Comparison of ENCODE assay signal across 17 cellular contexts in genomic region chr11:47106839-47107520, GRCh38.
DNase-seq lines count a peak whose midpoint lies in the region; ATAC-seq and TF ChIP-seq lines count a peak whose summit lies in the region.
"Had no signal": no experiment of that assay in that cellular context is flagged by ENCODE, and none has a peak within 500 bp of the region (broad histone marks: within the 10 kb centered on the region; RNA-seq: fewer than 3 reads in every experiment).

No MANE protein-coding gene starts in this region.

- no peak for TF ChIP-seq POLR2A in adrenal gland (IDR thresholded peaks at IDR 0.05)

- H3K27ac ChIP-seq in BLaER1 (no peak overlapping the region), adrenal gland (no peak overlapping the region)
- H3K27ac ChIP-seq: ascending aorta, heart right ventricle, right atrium auricular region, thoracic aorta had no signal

- no peaks in the 10 kb centered on the region for H4K20me1 ChIP-seq in BLaER1

- no peaks in the 10 kb centered on the region for H3K27me3 Mint-ChIP-seq in nephron progenitor cell (ENCODE audit: low read depth, poor library complexity)

- no peak overlapping the region for H3K4me3 ChIP-seq in BLaER1
- no peak overlapping the region for H3K4me3 ChIP-seq in adrenal gland
- H3K4me3 ChIP-seq: ascending aorta, esophagus squamous epithelium, heart right ventricle, Peyer's patch, right atrium auricular region, thoracic aorta had no signal

- H3K36me3 Mint-ChIP-seq in nephron progenitor cell (ENCODE audit: low read depth), result no peaks in the 10 kb centered on the region

- no peak for TF ChIP-seq CTCF in nephron progenitor cell (IDR thresholded peaks at IDR 0.05)
- TF ChIP-seq CTCF in adrenal gland (IDR thresholded peaks at IDR 0.05), result no peak

- DNase-seq in NCI-H1436 (lab: John Stamatoyannopoulos, UW) (peak; percentile 24), cerebellar cortex (ENCODE audit: low spot score) (peak; percentile 26), nephron progenitor cell (no peak), adrenal gland (no peak), KBM-7 (no peak)
- DNase-seq in activated CD4-positive, alpha-beta T cell treated with anti-CD3 and anti-CD28 coated beads for 1 hour, result no peak
- DNase-seq: esophagus squamous epithelium; heart right ventricle; left cardiac atrium; Peyer's patch; stimulated activated CD4-positive, alpha-beta T cell treated with anti-CD3 and anti-CD28 coated beads, Interleukin-1b, Interleukin-23, amount 100 ng/mL, for 48 hours had no signal

- no peak for ATAC-seq in HG03139 (IDR thresholded peaks at IDR 0.05; ENCODE audit: unreplicated experiment)
- ATAC-seq: heart right ventricle, left cardiac atrium had no signal

- H3K36me3 ChIP-seq in BLaER1, result no peaks in the 10 kb centered on the region
- H3K36me3 ChIP-seq in adrenal gland (replicated peaks in 1 of 2), result no peaks in the 10 kb centered on the region
- H3K36me3 ChIP-seq: ascending aorta, esophagus squamous epithelium, heart right ventricle, Peyer's patch, right atrium auricular region, thoracic aorta had no signal

- in situ Hi-C loops in KBM-7 (cut with MboI; ENCODE audit: low pct_unique_long_range_greater_than_20kb, low sequenced_read_pairs), result no loop called here

- 86 to 93% (median 92%) methylated on average over 5 to 7 of the region's 7 CpGs for WGBS in adrenal gland, 4 donors

- H3K27ac Mint-ChIP-seq in nephron progenitor cell, result peak overlapping the region; percentile 97
- H3K27ac Mint-ChIP-seq: activated T-helper 2 cell treated with anti-CD3 and anti-CD28 coated beads, Interferon-gamma antibody, Interleukin-2, Interleukin-4, amounts not matched to agents 10 μg/mL and 5 μg/mL and 100 μg/mL, durations not matched to agents 14 hours and 24 hours and 36 hours had no signal

- intact Hi-C loops in adrenal gland (cut with DNase I), result no loop called here

- no peaks in the 10 kb centered on the region for H3K27me3 ChIP-seq in BLaER1
- H3K27me3 ChIP-seq in adrenal gland, result no peaks in the 10 kb centered on the region
- H3K27me3 ChIP-seq: ascending aorta, esophagus squamous epithelium, heart right ventricle, Peyer's patch, right atrium auricular region had no signal

- H3K4me1 ChIP-seq in BLaER1 (peaks cover 61% of the 10 kb centered on the region), adrenal gland (replicated peaks in 1 of 2) (no peaks in the 10 kb centered on the region)
- H3K4me1 ChIP-seq: ascending aorta had no signal

- H3K9me3 ChIP-seq in BLaER1 (no peaks in the 10 kb centered on the region), adrenal gland (replicated peaks in 1 of 3) (no peaks in the 10 kb centered on the region)
- H3K9me3 ChIP-seq: ascending aorta, esophagus squamous epithelium, heart right ventricle, Peyer's patch, right atrium auricular region, thoracic aorta had no signal

- H3K4me3 Mint-ChIP-seq in nephron progenitor cell, result no peak overlapping the region

- no peaks in the 10 kb centered on the region for H3K9me3 Mint-ChIP-seq in nephron progenitor cell
- H3K9me3 Mint-ChIP-seq: activated T-helper 2 cell treated with anti-CD3 and anti-CD28 coated beads, Interferon-gamma antibody, Interleukin-2, Interleukin-4, amounts not matched to agents 10 μg/mL and 5 μg/mL and 100 μg/mL, durations not matched to agents 14 hours and 24 hours and 36 hours had no signal

- no peak overlapping the region for H3K9ac ChIP-seq in BLaER1

- peak overlapping the region; percentile 81 for H3K4me2 ChIP-seq in BLaER1

- H3K4me1 Mint-ChIP-seq in nephron progenitor cell, result peaks cover 83% of the 10 kb centered on the region

Comparison
In these comparisons a context has a peak if more than half of its experiments do, and no peak if none do; other contexts are left out.
1. DNase-seq: peak in NCI-H1436 (single experiment) and cerebellar cortex (single experiment); none in nephron progenitor cell (single experiment), activated CD4-positive, alpha-beta T cell treated with anti-CD3 and anti-CD28 coated beads for 1 hour (single experiment), adrenal gland (0 of 7) and KBM-7 (single experiment).